Comparison of ENCODE assay signal across 15 cellular contexts in genomic region chr1:64038119-64038518, GRCh38.
A peak's percentile ranks its signal among the peaks of the same experiment; 100 is the strongest.
DNase-seq lines count a peak whose midpoint lies in the region; ATAC-seq, FAIRE-seq and TF ChIP-seq lines count a peak whose summit lies in the region.
"Had no signal": no experiment of that assay in that cellular context is flagged by ENCODE, and none has a peak within 500 bp of the region (broad histone marks: within the 10 kb centered on the region; RNA-seq: fewer than 3 reads in every experiment).

No MANE protein-coding gene starts in this region.

- TF ChIP-seq CTCF in brain microvascular endothelial cell (IDR thresholded peaks at IDR 0.05; ENCODE audit: low read depth, low read length, missing control alignments) (no peak), hepatocyte (IDR thresholded peaks at IDR 0.05; ENCODE audit: poor library complexity) (no peak), lower lobe of right lung (IDR thresholded peaks at IDR 0.05) (no peak)

- no peak overlapping the region for H2AFZ ChIP-seq in hepatocyte

- no peaks in the 10 kb centered on the region for H3K9me2 ChIP-seq in hepatocyte (replicated peaks; ENCODE audit: insufficient read depth)

- 71% methylated on average over 4 of the region's 4 CpGs for WGBS in hepatocyte (ENCODE audit: low lambda C conversion rate, missing lambda C conversion rate)

- H3K4me1 ChIP-seq in hepatocyte (ENCODE audit: insufficient read depth) (peaks cover 34% of the 10 kb centered on the region), lower lobe of right lung (peaks cover 25% of the 10 kb centered on the region)

- ATAC-seq in lower lobe of right lung, result no peak
- no peak for ATAC-seq in GM21717 (IDR thresholded peaks at IDR 0.05; ENCODE audit: unreplicated experiment)
- ATAC-seq: activated T-cell treated with anti-CD3 and anti-CD28 coated beads, Interleukin-2, amount 50 U/mL, for 72 hours; HepG2; sciatic nerve had no signal

- no peak for FAIRE-seq in RCC 7860 (lab: Jason Lieb, UNC)
- FAIRE-seq: HepG2 had no signal

- intact Hi-C loops in lower lobe of right lung (cut with DNase I), result no loop called here

- peak; percentile 75 for DNase-seq in NCI-H226
- no peak for DNase-seq in brain microvascular endothelial cell
- no peak for DNase-seq in hepatocyte (ENCODE audit: low spot score)
- no peak for DNase-seq in lower lobe of right lung
- no peak for DNase-seq in RCC 7860 (ENCODE audit: low spot score)
- DNase-seq: activated T-cell treated with anti-CD3 and anti-CD28 coated beads, Interleukin-2, amount 50 U/mL, for 72 hours; cerebellar nuclear complex; glutamatergic neuron; NCI-H187 treated with DMSO at 0.1 percent for 48 hours; NCI-H524 had no signal

- no peaks in the 10 kb centered on the region for H4K20me1 ChIP-seq in hepatocyte (ENCODE audit: insufficient read depth, poor library complexity, severe bottlenecking)

- no peaks in the 10 kb centered on the region for H3K36me3 ChIP-seq in brain microvascular endothelial cell (replicated peaks)
- no peaks in the 10 kb centered on the region for H3K36me3 ChIP-seq in hepatocyte (replicated peaks; ENCODE audit: insufficient read depth, low read depth)
- H3K36me3 ChIP-seq in lower lobe of right lung, result no peaks in the 10 kb centered on the region
- H3K36me3 ChIP-seq: suprapubic skin had no signal

- H3K4me3 ChIP-seq in brain microvascular endothelial cell (ENCODE audit: low read depth, low read length), result no peak overlapping the region
- H3K4me3 ChIP-seq in hepatocyte, result no peak overlapping the region
- H3K4me3 ChIP-seq in lower lobe of right lung, result no peak overlapping the region
- H3K4me3 ChIP-seq: suprapubic skin had no signal

- H3K9me3 ChIP-seq in hepatocyte (ENCODE audit: low read depth) (no peaks in the 10 kb centered on the region), lower lobe of right lung (no peaks in the 10 kb centered on the region)
- H3K9me3 ChIP-seq: suprapubic skin had no signal

- peak overlapping the region; percentile 97 for H3K27ac ChIP-seq in brain microvascular endothelial cell
- peak overlapping the region; percentile 87 for H3K27ac ChIP-seq in hepatocyte
- H3K27ac ChIP-seq in temporal lobe (ENCODE audit: low read depth, low read length), result peak overlapping the region; percentile 70
- H3K27ac ChIP-seq in lower lobe of right lung, result no peak overlapping the region

- no peak overlapping the region for H3K4me2 ChIP-seq in hepatocyte

- peaks cover 2% of the 10 kb centered on the region for H3K79me2 ChIP-seq in hepatocyte

- H3K27me3 ChIP-seq in brain microvascular endothelial cell (replicated peaks) (no peaks in the 10 kb centered on the region), hepatocyte (no peaks in the 10 kb centered on the region), lower lobe of right lung (ENCODE audit: low read depth) (no peaks in the 10 kb centered on the region)
- H3K27me3 ChIP-seq: suprapubic skin had no signal

- in situ Hi-C loops in brain microvascular endothelial cell (cut with HindIII; ENCODE audit: low pct_ligation_motif_present, low sequenced_read_pairs), result no loop called here
